8 cellular contexts compared by ENCODE assay signal in the genomic region with DNA sequence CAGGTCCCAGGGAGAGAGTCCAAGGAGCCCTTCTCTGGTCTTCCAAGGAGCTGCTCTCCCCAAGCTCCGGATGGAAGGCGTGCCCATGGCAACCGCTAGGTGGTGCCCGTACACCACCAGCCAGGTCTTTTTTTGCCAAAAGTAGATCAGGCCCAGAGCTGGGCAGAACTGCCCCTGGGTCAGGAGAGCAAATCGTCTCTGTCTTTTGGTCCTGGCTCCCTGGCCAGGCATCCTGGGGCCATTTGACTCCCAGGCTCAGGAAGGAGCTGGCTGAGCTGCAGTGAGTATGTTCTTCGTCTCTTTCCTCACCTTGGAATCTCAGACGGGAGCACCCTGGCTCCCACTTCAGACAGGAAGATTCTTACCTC. TPM values are rescaled to one million over a fixed set of nuclear protein-coding genes. Genes with fewer than 3 reads are reported as not detected.
DNase-seq lines count a peak whose midpoint lies in the region; ATAC-seq and TF ChIP-seq lines count a peak whose summit lies in the region.

No MANE protein-coding gene starts in this region.

- no peak overlapping the region; the same call in 1 of the 2 replicates for H3K14ac ChIP-seq in H9 (ENCODE audit: insufficient read depth, low read length)

- H3K27ac ChIP-seq in H9 (ENCODE audit: insufficient read length, low read depth, low read length) (no peak overlapping the region), mammary epithelial cell (ENCODE audit: insufficient read depth, low read depth, low read length) (no peak overlapping the region)

- no peak overlapping the region for H3K23ac ChIP-seq in H9 (ENCODE audit: insufficient read length, low read depth, low read length)

- H3K4me3 ChIP-seq in mammary epithelial cell (replicated peaks in 1 of 3; ENCODE audit: insufficient read depth in 1 of 3, low read depth in 2 of 3, low read length in 3 of 3): no peak overlapping the region

- H4K91ac ChIP-seq in H9 (ENCODE audit: insufficient read length, low read depth, low read length): no peak overlapping the region

- H4K20me1 ChIP-seq in H9 (ENCODE audit: control insufficient read depth, insufficient read depth, insufficient read length) (no peaks in the 10 kb centered on the region), mammary epithelial cell (ENCODE audit: insufficient read depth, low read length) (no peaks in the 10 kb centered on the region)

- H3K4me1 Mint-ChIP-seq in H9 (peaks cover 4 to 5% of the 10 kb centered on the region in 2 experiments; a peak in 1 of 4 replicates), WTC11 (peaks cover 26% of the 10 kb centered on the region)

- TF ChIP-seq CTCF in H9 (conservative IDR thresholded peaks at IDR 0.05) (peak; percentile 99), WTC11 (IDR thresholded peaks at IDR 0.05) (peak; percentile 94), mammary epithelial cell (conservative IDR thresholded peaks at IDR 0.05 in 1 of 2, IDR thresholded peaks at IDR 0.05 in 1 of 2; ENCODE audit: extremely low read depth in 1 of 2, insufficient read depth in 1 of 2, low read depth in 1 of 2, low read length in 2 of 2) (peak; percentile 97 to 99)

- no peak overlapping the region for H2BK12ac ChIP-seq in H9 (ENCODE audit: insufficient read length, low read depth, low read length)

- no peak overlapping the region for H3T11ph ChIP-seq in H9 (ENCODE audit: low read length)

- no peak overlapping the region for H3K18ac ChIP-seq in H9 (ENCODE audit: insufficient read length, low read depth, low read length)

- no peak overlapping the region for H3K4ac ChIP-seq in H9 (ENCODE audit: low read depth, low read length)

- H3K9me3 Mint-ChIP-seq in H9 (no peaks in the 10 kb centered on the region), WTC11 (no peaks in the 10 kb centered on the region)

- H2BK5ac ChIP-seq in H9 (ENCODE audit: insufficient read length, low read length): no peak overlapping the region

- intact Hi-C loops in mammary epithelial cell (cut with micrococcal nuclease): loop anchor here (1.0 kb wide), 6 partner anchors 30 to 227 kb away; no protein-coding TSS in a partner anchor

- H3K9me3 ChIP-seq in H9 (ENCODE audit: control insufficient read depth, low read depth, low read length) (no peaks in the 10 kb centered on the region), mammary epithelial cell (replicated peaks; ENCODE audit: insufficient read depth, low read length) (no peaks in the 10 kb centered on the region)

- H2BK15ac ChIP-seq in H9 (ENCODE audit: low read depth, low read length): no peak overlapping the region

- H3K4me2 ChIP-seq in H9 (ENCODE audit: insufficient read depth, insufficient read length, low read length) (no peak overlapping the region), mammary epithelial cell (ENCODE audit: insufficient read depth, low read depth, low read length) (no peak overlapping the region)

- no peaks in the 10 kb centered on the region for H3K79me1 ChIP-seq in H9 (ENCODE audit: insufficient read depth, low read depth, low read length, poor library complexity, severe bottlenecking)

- H2BK20ac ChIP-seq in H9 (ENCODE audit: low read depth, low read length, poor library complexity, severe bottlenecking): no peak overlapping the region

- H3K9ac ChIP-seq in H9 (ENCODE audit: extremely low read depth, insufficient read length, low read length) (no peak overlapping the region), mammary epithelial cell (ENCODE audit: insufficient read depth, low read length) (no peak overlapping the region)

- H3K4me3 Mint-ChIP-seq in H9 (no peak overlapping the region; a peak in 1 of 5 replicates), WTC11 (no peak overlapping the region)

- ATAC-seq in WTC11 (peak; percentile 86), HG02588 (IDR thresholded peaks at IDR 0.05; ENCODE audit: unreplicated experiment) (no peak)

- BruUV-seq in mammary epithelial cell (replicated peaks; lab: Mats Ljungman, UMichigan): no TSS peak

- no CpG with 5 or more reads among the region's 7 CpGs for WGBS in H9 (ENCODE audit: extremely low coverage, insufficient read length, low lambda C conversion rate)
- 7% methylated on average over 7 of the region's 7 CpGs for WGBS in mammary epithelial cell (ENCODE audit: low coverage, missing lambda C conversion rate)

- H3K36me3 Mint-ChIP-seq in H9 (ENCODE audit: insufficient read depth in 1 of 3, low read depth in 3 of 3): no peaks in the 10 kb centered on the region; a peak in 1 of 7 replicates
- no peaks in the 10 kb centered on the region for H3K36me3 Mint-ChIP-seq in WTC11

- CTCF ChIA-PET in WTC11 (lab: Charles Lee) (interaction anchor here (0.5 to 15.6 kb wide), 71 partner anchors 9 to 401 kb away, joined by 3 to 548 read pairs (median 5); partner anchors contain the start of genes APOE, BCAM, BCL3 and CBLC), mammary epithelial cell (lab: Charles Lee; ENCODE audit: low non-redundant PET) (interaction anchor here (0.5 to 1.3 kb wide), 12 partner anchors 17 to 231 kb away, joined by 3 to 61 read pairs (median 5); no protein-coding TSS in a partner anchor)

- no peak overlapping the region for H4K8ac ChIP-seq in H9 (replicated peaks; ENCODE audit: insufficient read length, low read depth, low read length)

- DNase-seq in DMS 273 (lab: John Stamatoyannopoulos, UW; ENCODE audit: unreplicated experiment): peak; percentile 86
- peak; percentile 89 for DNase-seq in H9
- peak; percentile 53 for DNase-seq in NCI-H2171 treated with DMSO at 0.1 percent for 48 hours (lab: John Stamatoyannopoulos, UW)
- peak; percentile 89 for DNase-seq in WTC11 (ENCODE audit: low spot score)
- peak; percentile 70 for DNase-seq in mammary epithelial cell
- DNase-seq in islet precursor cell: peak; percentile 94
- DNase-seq in stimulated activated CD4-positive, alpha-beta T cell treated with anti-CD3 and anti-CD28 coated beads, Interleukin-12 subunit alpha, Interleukin-12 subunit beta, amount 100 ng/mL, for 4 hours: peak; percentile 73

- H3K23me2 ChIP-seq in H9 (ENCODE audit: insufficient read length, low read depth, low read length, poor library complexity, severe bottlenecking): no peaks in the 10 kb centered on the region

- H3K27me3 ChIP-seq in H9 (ENCODE audit: insufficient read depth, low read length): no peaks in the 10 kb centered on the region; the same call in 1 of the 2 replicates
- no peaks in the 10 kb centered on the region for H3K27me3 ChIP-seq in mammary epithelial cell (ENCODE audit: insufficient read depth, low read length)

- no peak overlapping the region for H2AK5ac ChIP-seq in H9 (ENCODE audit: insufficient read length, low read length)

- no peaks in the 10 kb centered on the region for H3K36me3 ChIP-seq in mammary epithelial cell (ENCODE audit: insufficient read depth, low read length)

- H2AFZ ChIP-seq in H9 (ENCODE audit: low read length) (no peak overlapping the region), mammary epithelial cell (ENCODE audit: low read depth, low read length) (peak overlapping the region; percentile 35)

- H3K27me3 Mint-ChIP-seq in H9 (ENCODE audit: low read depth) (peaks cover 13% of the 10 kb centered on the region), WTC11 (ENCODE audit: low read depth) (peaks cover 4% of the 10 kb centered on the region)

- dilution Hi-C loops in mammary epithelial cell (cut with HindIII; ENCODE audit: low sequenced_read_pairs): no loop called here

- H3K27ac Mint-ChIP-seq in H9 (no peak overlapping the region), WTC11 (no peak overlapping the region)

- H2BK120ac ChIP-seq in H9 (ENCODE audit: low read depth, low read length, poor library complexity, severe bottlenecking): no peak overlapping the region

- POLR2A ChIA-PET in WTC11 (lab: Charles Lee): interaction anchor here (0.6 to 2.0 kb wide), 5 partner anchors 43 to 122 kb away, joined by 3 to 11 read pairs (median 5); partner anchors contain the start of genes BCAM and NECTIN2

- H3K79me2 ChIP-seq in H9 (ENCODE audit: insufficient read depth, low read length): no peaks in the 10 kb centered on the region
- H3K79me2 ChIP-seq in mammary epithelial cell (ENCODE audit: insufficient read depth, low read length): no peaks in the 10 kb centered on the region

- in situ Hi-C loops in mammary epithelial cell (cut with MboI; ENCODE audit: low sequenced_read_pairs in 2 of 2): loop anchor here (5.0 kb wide), 1 partner anchor 48 kb away; no protein-coding TSS in a partner anchor

- H3K56ac ChIP-seq in H9 (ENCODE audit: insufficient read length, low read depth, low read length): no peak overlapping the region

- H3K4me1 ChIP-seq in H9 (ENCODE audit: insufficient read depth, low read length) (no peaks in the 10 kb centered on the region), mammary epithelial cell (ENCODE audit: insufficient read depth, low read length) (peaks cover 11% of the 10 kb centered on the region)

- no peak overlapping the region for H4K5ac ChIP-seq in H9 (ENCODE audit: insufficient read length, low read depth, low read length)

TF ChIP-seq in WTC11, 78 proteins besides CTCF, POLR2A, EP300 and RAD21:
- no peak for TF ChIP-seq RELA (CRISPR knock-in tag; IDR thresholded peaks at IDR 0.05; ENCODE audit: borderline replicate concordance)
- no peak for TF ChIP-seq E2F5 (CRISPR knock-in tag; IDR thresholded peaks at IDR 0.05)

RNA-seq across cellular contexts. Expression of gene BCL3, which starts 24.6 kb away (rescaled TPM):
- 1.2 and 2.2 TPM in 2 replicates for total RNA-seq in H9 (2021)
- 4.6 to 7.8 TPM (median 5.6 TPM) in 3 replicates for total RNA-seq in WTC11 (2021)
- total RNA-seq in mammary epithelial cell: 10 to 100 TPM in 1 of 2 donors, 1 to 10 TPM in 1; 3.7 to 23.4 TPM
- 4.1 TPM for polyA plus RNA-seq in mammary epithelial cell
- polyA minus RNA-seq in mammary epithelial cell: 12.2 TPM

RNA-seq across cellular contexts. Expression of gene CEACAM16, which starts 25.0 kb away (rescaled TPM):
- total RNA-seq in H9 (2021) (not detected in 2 replicates), WTC11 (2021) (not detected in 3 replicates), mammary epithelial cell (not detected)
- polyA plus RNA-seq in mammary epithelial cell: not detected
- not detected for polyA minus RNA-seq in mammary epithelial cell

RNA-seq across cellular contexts. Expression of gene CEACAM19, which starts 52.7 kb away (rescaled TPM):
- 3.5 and 4.6 TPM in 2 replicates for total RNA-seq in H9 (2021)
- 1.9 to 2.9 TPM (median 2.3 TPM) in 3 replicates for total RNA-seq in WTC11 (2021)
- 1 to 10 TPM; 1.8 to 5.3 TPM for total RNA-seq in mammary epithelial cell
- polyA plus RNA-seq in mammary epithelial cell: 1.7 TPM
- not detected for polyA minus RNA-seq in mammary epithelial cell

RNA-seq across cellular contexts. Expression of gene CBLC, which starts 53.8 kb away (rescaled TPM):
- total RNA-seq in H9 (2021): 14.2 and 15.9 TPM in 2 replicates
- 20.5 to 29.5 TPM (median 27.8 TPM) in 3 replicates for total RNA-seq in WTC11 (2021)
- total RNA-seq in mammary epithelial cell: 10 to 100 TPM; 51.2 to 76.7 TPM
- polyA plus RNA-seq in mammary epithelial cell: 39.4 TPM
- polyA minus RNA-seq in mammary epithelial cell: 48.2 TPM
